Comparison of ENCODE assay signal across 21 cellular contexts in genomic region chr17:43371227-43371821, GRCh38. TPM values are rescaled to one million over a fixed set of nuclear protein-coding genes. Genes with fewer than 3 reads are reported as not detected.
A peak's percentile ranks its signal among the peaks of the same experiment; 100 is the strongest.
DNase-seq lines count a peak whose midpoint lies in the region; ATAC-seq and TF ChIP-seq lines count a peak whose summit lies in the region.
"Had no signal": no experiment of that assay in that cellular context is flagged by ENCODE, and none has a peak within 500 bp of the region (broad histone marks: within the 10 kb centered on the region; RNA-seq: fewer than 3 reads in every experiment).

No MANE protein-coding gene starts in this region.

- DNase-seq in CD4-positive, CD25-positive, alpha-beta regulatory T cell: no peak
- no peak for DNase-seq in endodermal cell
- DNase-seq in trophoblast cell: no peak
- no peak for DNase-seq in effector CD4-positive, alpha-beta T cell
- DNase-seq in NCI-H1694 (lab: John Stamatoyannopoulos, UW): no peak
- no peak for DNase-seq in left lobe of liver (ENCODE audit: low spot score)
- no peak for DNase-seq in NCI-H526 treated with DMSO at 0.1 percent for 48 hours (lab: John Stamatoyannopoulos, UW)
- DNase-seq: activated CD8-positive, alpha-beta memory T cell treated with anti-CD3 and anti-CD28 coated beads, Interleukin-2, amount 50 U/mL, for 4 hours; activated gamma-delta T cell treated with Interleukin-2 at 50 U/mL for 16 hours; amniotic stem cell; caudate nucleus; COR-L47; erythroblast; foreskin melanocyte; hippocampal formation; lower lobe of right lung; NCI-H69; Right ventricle myocardium superior; stimulated activated naive CD4-positive, alpha-beta T cell treated with Interleukin-2 at 50 U/mL for 16 hours had no signal

- no peak overlapping the region for H2BK5ac ChIP-seq in trophoblast cell (ENCODE audit: low read depth, low read length, poor library complexity)

- no peak overlapping the region for H3K4ac ChIP-seq in trophoblast cell (ENCODE audit: low read depth, low read length)

- H3K23ac ChIP-seq in trophoblast cell (ENCODE audit: low read length): no peak overlapping the region

- H2BK120ac ChIP-seq in trophoblast cell (ENCODE audit: insufficient read depth, low read length, poor library complexity): no peak overlapping the region

- peaks cover 4% of the 10 kb centered on the region for H3K27me3 Mint-ChIP-seq in CD4-positive, CD25-positive, alpha-beta regulatory T cell
- H3K27me3 Mint-ChIP-seq in endodermal cell (ENCODE audit: insufficient read depth): no peaks in the 10 kb centered on the region

- POLR2A ChIA-PET in HEK293 (lab: Yijun Ruan, JAX): interaction anchor here (0.9 kb wide), 1 partner anchor 17 kb away, joined by 3 read pairs; no protein-coding TSS in a partner anchor

- H3K9me3 ChIP-seq in CD4-positive, CD25-positive, alpha-beta regulatory T cell (ENCODE audit: control insufficient read depth in 2 of 2, low read length in 2 of 2): no peaks in the 10 kb centered on the region
- H3K9me3 ChIP-seq in HEK293 (ENCODE audit: control insufficient read depth, insufficient read depth, low read depth, low read length) (no peaks in the 10 kb centered on the region), endodermal cell (ENCODE audit: control insufficient read depth, low read length) (no peaks in the 10 kb centered on the region), trophoblast cell (ENCODE audit: insufficient read depth, low read depth, low read length) (peaks cover 2% of the 10 kb centered on the region)
- H3K9me3 ChIP-seq: lower lobe of right lung, tibial nerve had no signal

- no peak overlapping the region for H3K14ac ChIP-seq in trophoblast cell (ENCODE audit: low read length)

- H3K9me3 Mint-ChIP-seq in CD4-positive, CD25-positive, alpha-beta regulatory T cell: no peaks in the 10 kb centered on the region
- H3K9me3 Mint-ChIP-seq in endodermal cell: peaks cover 5% of the 10 kb centered on the region

- CTCF ChIA-PET in HEK293 (lab: Yijun Ruan, JAX): interaction anchor here (0.5 to 1.1 kb wide), 4 partner anchors 23 to 608 kb away, joined by 3 to 4 read pairs (median 4); no protein-coding TSS in a partner anchor

- H3K4me3 Mint-ChIP-seq in CD4-positive, CD25-positive, alpha-beta regulatory T cell: peak overlapping the region in 2 of 4 donors; percentile 26 to 46
- H3K4me3 Mint-ChIP-seq in endodermal cell: no peak overlapping the region

- H3K9ac ChIP-seq in endodermal cell (ENCODE audit: extremely low read depth, low read length, poor library complexity, severe bottlenecking) (no peak overlapping the region), trophoblast cell (ENCODE audit: low read length) (peak overlapping the region; percentile 29)

- 84 to 87% methylated on average over 4 to 5 of the region's 6 CpGs for WGBS in endodermal cell (ENCODE audit: insufficient coverage in 1 of 2, insufficient read length in 1 of 2), 2 experiments
- no CpG with 5 or more reads among the region's 6 CpGs for WGBS in trophoblast cell (ENCODE audit: extremely low coverage, insufficient coverage, insufficient read length)

- H4K8ac ChIP-seq in trophoblast cell (ENCODE audit: low read depth, low read length): no peak overlapping the region

- H3K27me3 ChIP-seq in CD4-positive, CD25-positive, alpha-beta regulatory T cell (ENCODE audit: control insufficient read depth, insufficient read depth, low read length): no peaks in the 10 kb centered on the region
- H3K27me3 ChIP-seq in endodermal cell (ENCODE audit: control insufficient read depth, insufficient read depth, low read length, poor library complexity, severe bottlenecking) (no peaks in the 10 kb centered on the region), trophoblast cell (ENCODE audit: insufficient read depth, low read length) (no peaks in the 10 kb centered on the region)
- H3K27me3 ChIP-seq: tibial nerve had no signal

- no peak for TF ChIP-seq CTCF in HEK293 (tag by site-specific recombination; IDR thresholded peaks at IDR 0.05)
- TF ChIP-seq CTCF in endodermal cell (conservative IDR thresholded peaks at IDR 0.05): no peak

- H2AK5ac ChIP-seq in trophoblast cell (ENCODE audit: low read length): no peak overlapping the region

- peak overlapping the region in 2 of 3 donors; percentile 32 to 58 for H3K27ac Mint-ChIP-seq in CD4-positive, CD25-positive, alpha-beta regulatory T cell
- H3K27ac Mint-ChIP-seq in endodermal cell: peak overlapping the region; percentile 64

- H3K36me3 Mint-ChIP-seq in CD4-positive, CD25-positive, alpha-beta regulatory T cell: peaks cover 7% of the 10 kb centered on the region
- no peaks in the 10 kb centered on the region for H3K36me3 Mint-ChIP-seq in endodermal cell (ENCODE audit: low read depth)

- ATAC-seq in CD4-positive, CD25-positive, alpha-beta regulatory T cell (ENCODE audit: low read depth in 2 of 2): no peak
- ATAC-seq in left lobe of liver: no peak
- ATAC-seq: lower lobe of right lung had no signal

- no peak overlapping the region for H4K12ac ChIP-seq in trophoblast cell (ENCODE audit: low read depth, low read length)

- H3K4me3 ChIP-seq in CD4-positive, CD25-positive, alpha-beta regulatory T cell (ENCODE audit: low read depth, low read length): no peak overlapping the region
- no peak overlapping the region for H3K4me3 ChIP-seq in HEK293 (ENCODE audit: low read depth, low read length)
- H3K4me3 ChIP-seq in endodermal cell (ENCODE audit: low read length): no peak overlapping the region
- H3K4me3 ChIP-seq in trophoblast cell (ENCODE audit: low read depth, low read length): no peak overlapping the region
- H3K4me3 ChIP-seq: lower lobe of right lung, tibial nerve had no signal

- peaks cover 11% of the 10 kb centered on the region for H3K79me1 ChIP-seq in trophoblast cell (ENCODE audit: low read length)

- peaks cover 6 to 38% (median 16%) of the 10 kb centered on the region in 4 donors for H3K4me1 Mint-ChIP-seq in CD4-positive, CD25-positive, alpha-beta regulatory T cell
- peaks cover 16% of the 10 kb centered on the region for H3K4me1 Mint-ChIP-seq in endodermal cell

- H3K18ac ChIP-seq in trophoblast cell (ENCODE audit: low read length): no peak overlapping the region

- peaks cover 31% of the 10 kb centered on the region for H3K4me1 ChIP-seq in CD4-positive, CD25-positive, alpha-beta regulatory T cell (ENCODE audit: control insufficient read depth, insufficient read depth, low read length, poor library complexity, severe bottlenecking)
- peaks cover 20% of the 10 kb centered on the region; the same call in 1 of the 2 replicates for H3K4me1 ChIP-seq in HEK293 (ENCODE audit: control insufficient read depth, insufficient read depth, low read length)
- H3K4me1 ChIP-seq in endodermal cell (ENCODE audit: control insufficient read depth, insufficient read depth, low read length): no peaks in the 10 kb centered on the region
- H3K4me1 ChIP-seq in trophoblast cell (ENCODE audit: control insufficient read depth in 1 of 2, insufficient read depth in 2 of 2, low read length in 2 of 2): peaks cover 8 to 13% of the 10 kb centered on the region in 2 experiments

- no peak overlapping the region for H2BK12ac ChIP-seq in trophoblast cell (ENCODE audit: low read length)

- H3K27ac ChIP-seq in CD4-positive, CD25-positive, alpha-beta regulatory T cell (ENCODE audit: insufficient read depth, low read length, poor library complexity, severe bottlenecking): no peak overlapping the region
- H3K27ac ChIP-seq in HEK293 (ENCODE audit: extremely low read depth, low read depth, low read length) (no peak overlapping the region), endodermal cell (ENCODE audit: low read depth, low read length) (no peak overlapping the region), trophoblast cell (ENCODE audit: low read depth, low read length) (no peak overlapping the region)

- H3K36me3 ChIP-seq in CD4-positive, CD25-positive, alpha-beta regulatory T cell (ENCODE audit: control insufficient read depth, insufficient read depth, low read length): no peaks in the 10 kb centered on the region
- H3K36me3 ChIP-seq in HEK293 (ENCODE audit: control insufficient read depth in 2 of 2, insufficient read depth in 1 of 2, low read length in 2 of 2) (no peaks in the 10 kb centered on the region; a peak in 1 of 3 replicates), endodermal cell (ENCODE audit: control insufficient read depth, insufficient read depth, low read length) (no peaks in the 10 kb centered on the region), trophoblast cell (ENCODE audit: control insufficient read depth in 1 of 2, insufficient read depth in 2 of 2, low read length in 2 of 2) (no peaks in the 10 kb centered on the region)
- H3K36me3 ChIP-seq: lower lobe of right lung, tibial nerve had no signal

- no peak overlapping the region for H3K4me2 ChIP-seq in trophoblast cell (ENCODE audit: low read length)

- H2AFZ ChIP-seq in trophoblast cell (ENCODE audit: insufficient read depth, low read length, poor library complexity): no peak overlapping the region

- peaks cover 4% of the 10 kb centered on the region for H3K79me2 ChIP-seq in trophoblast cell (ENCODE audit: control insufficient read depth, insufficient read depth, low read length, poor library complexity)

- H4K91ac ChIP-seq in trophoblast cell (ENCODE audit: low read depth, low read length): no peak overlapping the region

TF ChIP-seq in HEK293, 187 proteins besides CTCF, POLR2A, EP300 and RAD21 (continues in another document):
- TF ChIP-seq OVOL3 (tag by site-specific recombination; IDR thresholded peaks at IDR 0.05) (no peak), ZNF121 (tag by site-specific recombination; IDR thresholded peaks at IDR 0.05) (no peak), ZNF394 (tag by site-specific recombination; IDR thresholded peaks at IDR 0.05; ENCODE audit: borderline replicate concordance) (no peak), ZNF776 (tag by site-specific recombination; IDR thresholded peaks at IDR 0.05; ENCODE audit: borderline replicate concordance) (no peak), SCRT2 (tag by site-specific recombination; IDR thresholded peaks at IDR 0.05) (no peak), ZNF777 (tag by site-specific recombination; IDR thresholded peaks at IDR 0.05; ENCODE audit: borderline replicate concordance) (no peak)

RNA-seq across cellular contexts. Expression of gene ARL4D, which starts 27.5 kb away (rescaled TPM):
- 2.5 TPM for total RNA-seq in CD4-positive, CD25-positive, alpha-beta regulatory T cell
- polyA plus RNA-seq in CD4-positive, CD25-positive, alpha-beta regulatory T cell: 1 to 10 TPM; 1.3 to 4.1 (median 1.6) TPM
- 100 to 1,000 TPM; 129 to 142 TPM for total RNA-seq in endodermal cell
- polyA plus RNA-seq in endodermal cell (2013, experiment 1 of 2): 47.0 TPM
- 62.6 TPM for polyA plus RNA-seq in endodermal cell (2013, experiment 2 of 2)
- 11.4 and 12.1 TPM in 2 replicates for polyA plus RNA-seq in trophoblast cell (2013)
- total RNA-seq in left lobe of liver: 15.4 TPM
